Comparison of ENCODE assay signal across 1 cellular context in genomic region chr15:96349034-96349932, GRCh38.
TF ChIP-seq lines count a peak whose summit lies in the region.

No MANE protein-coding gene starts in this region.

TF ChIP-seq in H1, 55 proteins besides CTCF, POLR2A, EP300 and RAD21:
- TF ChIP-seq TAF1 (IDR thresholded peaks at IDR 0.05; ENCODE audit: low read depth, low read length), result no peak
- peak; percentile 46; the same call in 1 of the 2 replicates for TF ChIP-seq CBX8 (IDR thresholded peaks at IDR 0.05; ENCODE audit: borderline replicate concordance, low read depth, low read length)
- peak; percentile 54 for TF ChIP-seq EZH2 (IDR thresholded peaks at IDR 0.05; ENCODE audit: low read depth, low read length, severe bottlenecking)
- TF ChIP-seq SP1 (IDR thresholded peaks at IDR 0.05; ENCODE audit: low read depth, low read length), result no peak
